Comparison of ENCODE assay signal across 30 cellular contexts in genomic region chr15:90028376-90028775, GRCh38. TPM values are rescaled to one million over a fixed set of nuclear protein-coding genes. Genes with fewer than 3 reads are reported as not detected.
DNase-seq lines count a peak whose midpoint lies in the region; ATAC-seq, FAIRE-seq and TF ChIP-seq lines count a peak whose summit lies in the region.
"Had no signal": no experiment of that assay in that cellular context is flagged by ENCODE, and none has a peak within 500 bp of the region (broad histone marks: within the 10 kb centered on the region; RNA-seq: fewer than 3 reads in every experiment).

No MANE protein-coding gene starts in this region.

- WGBS in heart left ventricle, 4 donors, result 92 to 100% (median 96%) methylated on average over 2 of the region's 2 CpGs

- no peaks in the 10 kb centered on the region for H3K9me3 Mint-ChIP-seq in immature natural killer cell
- H3K9me3 Mint-ChIP-seq: nephron progenitor cell; stimulated activated naive B cell treated with anti-CD40 and anti-IgM and Interleukin-4, amounts not matched to agents 10 μg/mL and 1 μg/mL and 100 μg/mL, for 72 hours had no signal

- H3K9me3 ChIP-seq in neutrophil (no peaks in the 10 kb centered on the region), heart left ventricle (no peaks in the 10 kb centered on the region)
- H3K9me3 ChIP-seq: BE2C, gastrocnemius medialis, ovary, suprapubic skin had no signal

- H3K36me3 ChIP-seq in neutrophil, result no peaks in the 10 kb centered on the region
- no peaks in the 10 kb centered on the region for H3K36me3 ChIP-seq in heart left ventricle
- H3K36me3 ChIP-seq: BE2C, cardiac muscle cell, gastrocnemius medialis, ovary, suprapubic skin had no signal

- peaks cover 4 to 6% (median 4%) of the 10 kb centered on the region in 3 donors for H3K27me3 Mint-ChIP-seq in immature natural killer cell (ENCODE audit: low read depth in 3 of 3)
- H3K27me3 Mint-ChIP-seq: activated CD4-positive, alpha-beta T cell treated with anti-CD3 and anti-CD28 coated beads, Interleukin-2, amount 10 ng/mL, durations not matched to agents 7 days and 5 days; stimulated activated naive B cell treated with anti-CD40 and anti-IgM and Interleukin-4, amounts not matched to agents 10 μg/mL and 1 μg/mL and 100 μg/mL, for 72 hours had no signal

- H3K36me3 Mint-ChIP-seq in immature natural killer cell, result peaks cover 0 to 5% (median 3%) of the 10 kb centered on the region in 3 donors
- H3K36me3 Mint-ChIP-seq: activated naive CD4-positive, alpha-beta T cell treated with anti-CD3 and anti-CD28 coated beads, Interleukin-2, amount 50 U/mL, for 72 hours had no signal

- peak overlapping the region in 1 of 2 experiments; percentile 4 for H3K4me3 ChIP-seq in neutrophil (ENCODE audit: low read depth in 1 of 2, low read length in 1 of 2)
- H3K4me3 ChIP-seq in heart left ventricle, result no peak overlapping the region
- H3K4me3 ChIP-seq: cardiac muscle cell, gastrocnemius medialis, ovary, suprapubic skin had no signal

- peak overlapping the region in 2 of 5 donors; percentile 23 to 33 for H3K4me3 Mint-ChIP-seq in immature natural killer cell
- H3K4me3 Mint-ChIP-seq: activated CD4-positive, alpha-beta T cell treated with anti-CD3 and anti-CD28 coated beads, Interleukin-2, amount 10 ng/mL, durations not matched to agents 7 days and 5 days; nephron progenitor cell; stimulated activated naive B cell treated with anti-CD40 and anti-IgM and Interleukin-4, amounts not matched to agents 10 μg/mL and 1 μg/mL and 100 μg/mL, for 72 hours had no signal

- no peak for ATAC-seq in HG02852 (IDR thresholded peaks at IDR 0.05; ENCODE audit: unreplicated experiment)
- no peak for ATAC-seq in heart left ventricle
- ATAC-seq: activated naive CD4-positive, alpha-beta T cell treated with anti-CD3 and anti-CD28 coated beads, Interleukin-2, amount 50 U/mL, for 72 hours; gastrocnemius medialis; Right ventricle myocardium inferior; stimulated activated naive B cell treated with anti-CD40 and anti-IgM and Interleukin-4, amounts not matched to agents 10 μg/mL and 1 μg/mL and 100 μg/mL, for 72 hours had no signal

- TF ChIP-seq POLR2A in GM12891 (IDR thresholded peaks at IDR 0.05; ENCODE audit: low read depth, low read length), result no peak
- no peak for TF ChIP-seq POLR2A in heart left ventricle (IDR thresholded peaks at IDR 0.05)

- peak overlapping the region; percentile 85 for H3K27ac ChIP-seq in neutrophil
- no peak overlapping the region for H3K27ac ChIP-seq in heart left ventricle
- H3K27ac ChIP-seq: cardiac muscle cell, ovary, suprapubic skin had no signal

- TF ChIP-seq CTCF in neutrophil (IDR thresholded peaks at IDR 0.05) (no peak), heart left ventricle (IDR thresholded peaks at IDR 0.05) (no peak)

- H3K27me3 ChIP-seq in neutrophil (no peaks in the 10 kb centered on the region), heart left ventricle (no peaks in the 10 kb centered on the region)
- H3K27me3 ChIP-seq: BE2C, cardiac muscle cell, gastrocnemius medialis, ovary, suprapubic skin had no signal

- H3K27ac Mint-ChIP-seq in immature natural killer cell, result peak overlapping the region in 5 of 6 donors; percentile 12 to 77 (median 61)
- H3K27ac Mint-ChIP-seq: activated CD4-positive, alpha-beta T cell treated with anti-CD3 and anti-CD28 coated beads, Interleukin-2, amount 10 ng/mL, durations not matched to agents 7 days and 5 days; activated naive CD4-positive, alpha-beta T cell treated with anti-CD3 and anti-CD28 coated beads, Interleukin-2, amount 50 U/mL, for 72 hours; nephron progenitor cell had no signal

- DNase-seq in GM12891 (ENCODE audit: insufficient read length, low spot score) (no peak), MV-4-11 (lab: John Stamatoyannopoulos, UW) (peak; percentile 26), immature natural killer cell (no peak), C1 segment of cervical spinal cord (lab: John Stamatoyannopoulos, UW) (no peak), heart left ventricle (no peak), T-helper 9 cell (no peak)
- DNase-seq: ACHN; activated CD4-positive, alpha-beta T cell treated with anti-CD3 and anti-CD28 coated beads, Interleukin-2, amount 10 ng/mL, durations not matched to agents 7 days and 5 days; aorta; BE2C; COR-L47; cortex of kidney; DMS79; GDM1; HCEC 1CT; midbrain; NCI-H510A treated with DMSO at 0.1 percent for 48 hours; nephron progenitor cell; ovary; right cardiac atrium; stimulated activated naive B cell treated with anti-CD40 and anti-IgM and Interleukin-4, amounts not matched to agents 10 μg/mL and 1 μg/mL and 100 μg/mL, for 72 hours; T1000 had no signal

- peaks cover 55 to 64% of the 10 kb centered on the region in 2 donors for H3K4me1 Mint-ChIP-seq in immature natural killer cell

- intact Hi-C loops in heart left ventricle (cut with DNase I), result no loop called here

- peak; percentile 57 for FAIRE-seq in GM12891 (lab: Jason Lieb, UNC)
- FAIRE-seq: endometrium had no signal

- H3K4me1 ChIP-seq in neutrophil (ENCODE audit: control insufficient read depth in 1 of 2, insufficient read depth in 1 of 2, low read depth in 1 of 2, low read length in 1 of 2), result peaks cover 99% of the 10 kb centered on the region in 2 experiments
- peaks cover 0 to 66% (median 16%) of the 10 kb centered on the region in 12 donors for H3K4me1 ChIP-seq in heart left ventricle

TF ChIP-seq in GM12891, 5 proteins besides CTCF, POLR2A, EP300 and RAD21:
- TF ChIP-seq SPI1 (IDR thresholded peaks at IDR 0.05; ENCODE audit: low read depth, low read length) (no peak), PAX5 (IDR thresholded peaks at IDR 0.05; ENCODE audit: insufficient read depth, low read length, severe bottlenecking) (no peak), POLR2AphosphoS5 (IDR thresholded peaks at IDR 0.05; ENCODE audit: low read depth, low read length) (no peak), POU2F2 (IDR thresholded peaks at IDR 0.05; ENCODE audit: low read depth, low read length) (no peak)

RNA-seq across cellular contexts. Expression of gene ZNF710, which starts 27.3 kb away (rescaled TPM):
- polyA plus RNA-seq in GM12891 (2012; ENCODE audit: low read depth, missing spikeins), result 5.9 TPM
- polyA plus RNA-seq in immature natural killer cell, result 1 to 10 TPM; 1.7 to 3.4 (median 2.3) TPM
- total RNA-seq in heart left ventricle, result 10 to 100 TPM in 1 of 9 donors, 1 to 10 TPM in 8; 2.9 to 22.4 (median 5.9) TPM
- polyA plus RNA-seq in heart left ventricle, result 1 to 10 TPM; 3.4 to 6.1 TPM
